23 cellular contexts compared by ENCODE assay signal in the genomic region with DNA sequence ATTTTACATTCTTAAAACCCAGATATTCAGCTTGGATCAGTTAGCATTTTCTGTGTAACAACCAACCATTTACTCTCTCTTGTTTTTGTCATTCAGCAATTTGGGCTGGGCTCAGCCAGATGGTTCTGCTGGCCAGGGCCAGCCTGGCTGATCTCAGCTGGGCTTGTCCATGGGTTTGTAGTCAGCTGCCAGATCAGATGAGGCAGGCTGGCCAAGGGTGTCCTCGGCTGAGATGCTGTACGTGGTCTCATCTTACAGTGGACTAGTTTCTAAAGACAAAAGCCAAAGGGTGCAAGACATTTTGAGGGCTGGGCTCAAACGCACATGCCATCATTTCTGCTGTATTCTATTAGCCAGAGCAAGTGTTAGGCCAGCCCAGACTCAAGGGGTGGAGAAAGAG. TPM values are rescaled to one million over a fixed set of nuclear protein-coding genes. Genes with fewer than 3 reads are reported as not detected.
A peak's percentile ranks its signal among the peaks of the same experiment; 100 is the strongest.
DNase-seq lines count a peak whose midpoint lies in the region; ATAC-seq, FAIRE-seq and TF ChIP-seq lines count a peak whose summit lies in the region.
"Had no signal": no experiment of that assay in that cellular context is flagged by ENCODE, and none has a peak within 500 bp of the region (broad histone marks: within the 10 kb centered on the region; RNA-seq: fewer than 3 reads in every experiment).

No MANE protein-coding gene starts in this region.

- H3K9me3 ChIP-seq in RWPE2 (ENCODE audit: severe bottlenecking) = no peaks in the 10 kb centered on the region
- H3K9me3 ChIP-seq: A549; BLaER1 treated with 17β-estradiol and CSF1 and Interleukin-3, amounts not matched to agents 10 nM and 100 nM had no signal

- H3K4me1 Mint-ChIP-seq in activated CD4-positive, alpha-beta T cell treated with anti-CD3 and anti-CD28 coated beads, Interleukin-2, amount 10 ng/mL, durations not matched to agents 24 days and 14 days = peaks cover 2% of the 10 kb centered on the region
- peaks cover 4% of the 10 kb centered on the region for H3K4me1 Mint-ChIP-seq in osteocyte (ENCODE audit: unreplicated experiment)

- no peaks in the 10 kb centered on the region for H3K4me1 ChIP-seq in RWPE2 (ENCODE audit: insufficient read depth, poor library complexity, severe bottlenecking)
- H3K4me1 ChIP-seq: A549 had no signal

- H3K4me3 Mint-ChIP-seq in activated CD4-positive, alpha-beta T cell treated with anti-CD3 and anti-CD28 coated beads, Interleukin-2, amount 10 ng/mL, durations not matched to agents 24 days and 14 days = no peak overlapping the region
- H3K4me3 Mint-ChIP-seq in osteocyte (ENCODE audit: unreplicated experiment) = no peak overlapping the region
- H3K4me3 Mint-ChIP-seq: B cell; CD4-positive, alpha-beta T cell; CD8-positive, alpha-beta T cell had no signal

- TF ChIP-seq CTCF in RWPE2 (IDR thresholded peaks at IDR 0.05; ENCODE audit: poor library complexity, severe bottlenecking) (no peak), osteocyte (IDR thresholded peaks at IDR 0.05) (no peak)

- no peak for ATAC-seq in RWPE2 (ENCODE audit: low read depth)
- ATAC-seq in GM21723 (IDR thresholded peaks at IDR 0.05; ENCODE audit: unreplicated experiment) = no peak
- ATAC-seq: A549; CD8-positive, alpha-beta T cell had no signal

- intact Hi-C loops in activated CD4-positive, alpha-beta T cell treated with anti-CD3 and anti-CD28 coated beads, Interleukin-2, amount 10 ng/mL, durations not matched to agents 24 days and 14 days (cut with micrococcal nuclease) = loop anchor here (2.0 kb wide), 1 partner anchor 94 kb away; the partner anchor contains the start of gene MC3R

- H3K36me3 ChIP-seq in RWPE2 (ENCODE audit: low read depth) = no peaks in the 10 kb centered on the region
- H3K36me3 ChIP-seq: BLaER1 treated with 17β-estradiol and CSF1 and Interleukin-3, amounts not matched to agents 10 nM and 100 nM had no signal

- H3K27me3 Mint-ChIP-seq in activated CD4-positive, alpha-beta T cell treated with anti-CD3 and anti-CD28 coated beads, Interleukin-2, amount 10 ng/mL, durations not matched to agents 24 days and 14 days = peaks cover 68% of the 10 kb centered on the region
- peaks cover 77% of the 10 kb centered on the region for H3K27me3 Mint-ChIP-seq in osteocyte (ENCODE audit: unreplicated experiment)

- H3K9me3 Mint-ChIP-seq in activated CD4-positive, alpha-beta T cell treated with anti-CD3 and anti-CD28 coated beads, Interleukin-2, amount 10 ng/mL, durations not matched to agents 24 days and 14 days = no peaks in the 10 kb centered on the region
- H3K9me3 Mint-ChIP-seq in osteocyte (ENCODE audit: unreplicated experiment) = no peaks in the 10 kb centered on the region
- H3K9me3 Mint-ChIP-seq: CD4-positive, alpha-beta T cell; CD8-positive, alpha-beta T cell had no signal

- peaks cover 67% of the 10 kb centered on the region for H3K27me3 ChIP-seq in RWPE2 (ENCODE audit: insufficient read depth, poor library complexity, severe bottlenecking)

- H3K27ac ChIP-seq in RWPE2 (ENCODE audit: poor library complexity, severe bottlenecking) = no peak overlapping the region
- H3K27ac ChIP-seq: 22Rv1; A549; BLaER1 treated with 17β-estradiol and CSF1 and Interleukin-3, amounts not matched to agents 10 nM and 100 nM; C4-2B had no signal

- DNase-seq in activated CD4-positive, alpha-beta T cell treated with anti-CD3 and anti-CD28 coated beads, Interleukin-2, amount 10 ng/mL, durations not matched to agents 24 days and 14 days = peak; percentile 38
- DNase-seq in activated CD4-positive, alpha-beta T cell treated with anti-CD3 and anti-CD28 coated beads for 1 hour = no peak
- no peak for DNase-seq in HTR-8/SVneo (ENCODE audit: insufficient read length, low spot score)
- DNase-seq in RWPE2 (ENCODE audit: low spot score) = peak; percentile 62
- DNase-seq in osteocyte (ENCODE audit: extremely low spot score, unreplicated experiment) = peak; percentile 59
- no peak for DNase-seq in pons (ENCODE audit: low spot score)
- DNase-seq: AML-193; Caco-2; Calu3; CD4-positive, alpha-beta T cell; CD8-positive, alpha-beta T cell; DMS79 treated with DMSO at 0.1 percent for 48 hours; GF-D8 had no signal

- H3K4me3 ChIP-seq in RWPE2 (ENCODE audit: severe bottlenecking) = no peak overlapping the region
- H3K4me3 ChIP-seq: A549; BLaER1 treated with 17β-estradiol and CSF1 and Interleukin-3, amounts not matched to agents 10 nM and 100 nM had no signal

- H3K36me3 Mint-ChIP-seq in activated CD4-positive, alpha-beta T cell treated with anti-CD3 and anti-CD28 coated beads, Interleukin-2, amount 10 ng/mL, durations not matched to agents 24 days and 14 days (ENCODE audit: low read depth) = no peaks in the 10 kb centered on the region
- H3K36me3 Mint-ChIP-seq in osteocyte (ENCODE audit: unreplicated experiment) = no peaks in the 10 kb centered on the region
- H3K36me3 Mint-ChIP-seq: CD8-positive, alpha-beta T cell had no signal

- no peak overlapping the region for H3K27ac Mint-ChIP-seq in activated CD4-positive, alpha-beta T cell treated with anti-CD3 and anti-CD28 coated beads, Interleukin-2, amount 10 ng/mL, durations not matched to agents 24 days and 14 days
- H3K27ac Mint-ChIP-seq in osteocyte (ENCODE audit: unreplicated experiment) = no peak overlapping the region
- H3K27ac Mint-ChIP-seq: B cell; CD4-positive, alpha-beta T cell; CD8-positive, alpha-beta T cell had no signal

- peak; percentile 68 for FAIRE-seq in HTR-8/SVneo (lab: Jason Lieb, UNC)
- FAIRE-seq: A549, D721Med, G401.6, GM12891, GM19239 had no signal

RNA-seq across cellular contexts. Expression of gene FAM210B, which starts 16.0 kb away (rescaled TPM):
- total RNA-seq in activated CD4-positive, alpha-beta T cell treated with anti-CD3 and anti-CD28 coated beads, Interleukin-2, amount 10 ng/mL, durations not matched to agents 24 days and 14 days = 5.5 and 6.0 TPM in 2 replicates
- 46.9 and 50.6 TPM in 2 replicates for total RNA-seq in osteocyte

RNA-seq across cellular contexts. Expression of gene AURKA, which starts 49.2 kb away (rescaled TPM):
- total RNA-seq in activated CD4-positive, alpha-beta T cell treated with anti-CD3 and anti-CD28 coated beads, Interleukin-2, amount 10 ng/mL, durations not matched to agents 24 days and 14 days = 42.3 and 42.6 TPM in 2 replicates
- total RNA-seq in osteocyte = 10.4 and 11.7 TPM in 2 replicates

RNA-seq across cellular contexts. Expression of gene CSTF1, which starts 49.7 kb away (rescaled TPM):
- total RNA-seq in activated CD4-positive, alpha-beta T cell treated with anti-CD3 and anti-CD28 coated beads, Interleukin-2, amount 10 ng/mL, durations not matched to agents 24 days and 14 days = 52.2 and 52.5 TPM in 2 replicates
- total RNA-seq in osteocyte = 36.2 and 38.6 TPM in 2 replicates

Comparison
In these comparisons a context has a peak if more than half of its experiments do, and no peak if none do; other contexts are left out.
1. DNase-seq: peak in activated CD4-positive, alpha-beta T cell treated with anti-CD3 and anti-CD28 coated beads, Interleukin-2, amount 10 ng/mL, durations not matched to agents 24 days and 14 days (single experiment), RWPE2 (single experiment) and osteocyte (single experiment); none in activated CD4-positive, alpha-beta T cell treated with anti-CD3 and anti-CD28 coated beads for 1 hour (single experiment), HTR-8/SVneo (single experiment) and pons (single experiment).